9 cellular contexts compared by ENCODE assay signal in the genomic region with DNA sequence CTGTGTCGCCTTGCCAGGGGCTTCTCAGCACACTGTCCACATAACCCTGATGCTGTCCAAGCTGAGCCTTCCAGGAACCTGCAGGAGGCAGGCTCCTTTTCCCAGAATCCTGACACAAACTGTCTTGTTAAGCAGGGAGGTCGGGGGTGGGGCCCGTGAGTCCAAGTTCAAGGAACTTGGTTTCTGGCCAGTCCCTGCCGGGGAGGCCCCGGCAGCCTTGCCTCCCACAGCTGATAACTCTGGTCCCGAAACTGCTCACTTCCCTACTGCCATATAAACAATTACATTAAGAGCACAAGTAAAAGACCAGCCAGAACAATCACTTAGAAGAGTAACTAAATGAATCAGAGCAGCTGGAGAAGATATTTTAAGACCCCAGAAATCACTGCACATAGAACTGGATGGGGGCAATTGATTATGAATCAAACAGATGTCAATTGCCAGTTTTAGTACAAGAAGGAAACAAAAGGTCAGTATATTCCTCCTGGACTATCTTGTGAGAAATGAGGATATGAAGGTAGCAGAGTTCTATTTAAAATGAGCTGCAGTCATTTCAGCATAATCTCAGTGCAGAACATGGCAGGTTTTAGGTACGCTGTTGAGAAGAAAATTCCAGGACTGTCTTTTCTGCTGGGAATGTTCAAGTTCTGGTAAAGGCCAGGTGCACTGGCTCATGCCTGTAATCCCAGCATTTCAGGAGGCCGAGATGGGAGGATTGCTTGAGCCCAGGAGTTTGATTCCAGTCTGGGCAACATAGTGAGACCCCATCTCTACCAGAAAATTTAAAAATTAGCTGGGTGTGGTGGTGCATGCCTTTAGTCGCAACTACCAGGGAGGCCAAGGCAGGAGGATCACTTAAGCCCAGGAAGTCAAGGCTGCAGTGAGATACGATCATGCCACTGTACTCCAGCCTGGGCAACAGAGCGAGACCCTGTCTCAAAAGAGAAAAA.
DNase-seq lines count a peak whose midpoint lies in the region; ATAC-seq and TF ChIP-seq lines count a peak whose summit lies in the region.
"Had no signal": no experiment of that assay in that cellular context is flagged by ENCODE, and none has a peak within 500 bp of the region (broad histone marks: within the 10 kb centered on the region; RNA-seq: fewer than 3 reads in every experiment).

No MANE protein-coding gene starts in this region.

- ATAC-seq in GM18907 (IDR thresholded peaks at IDR 0.05; ENCODE audit: unreplicated experiment) (peak; percentile 87), HG02759 (IDR thresholded peaks at IDR 0.05; ENCODE audit: unreplicated experiment) (peak; percentile 96)

- peaks cover 3% of the 10 kb centered on the region for H3K4me1 ChIP-seq in prostate gland (replicated peaks)

- no peak for TF ChIP-seq POLR2A in prostate gland (IDR thresholded peaks at IDR 0.05)

- CTCF ChIA-PET in activated naive CD4-positive, alpha-beta T cell treated with anti-CD3 and anti-CD28 coated beads, Interleukin-2, amount 10 ng/mL, durations not matched to agents 7 days and 5 days (lab: Charles Lee), result no interaction called here

- no peak overlapping the region for H3K4me3 Mint-ChIP-seq in activated naive CD4-positive, alpha-beta T cell treated with anti-CD3 and anti-CD28 coated beads, Interleukin-2, amount 10 ng/mL, durations not matched to agents 7 days and 5 days
- H3K4me3 Mint-ChIP-seq: stimulated activated naive CD8-positive, alpha-beta T cell treated with anti-CD3 and anti-CD28 coated beads, Interleukin-15, Interleukin-2, amounts not matched to agents 100 ng/mL and 50 ng/mL, for 24 hours had no signal

- peaks cover 13% of the 10 kb centered on the region for H3K4me1 Mint-ChIP-seq in activated naive CD4-positive, alpha-beta T cell treated with anti-CD3 and anti-CD28 coated beads, Interleukin-2, amount 10 ng/mL, durations not matched to agents 7 days and 5 days

- H3K27ac Mint-ChIP-seq in activated naive CD4-positive, alpha-beta T cell treated with anti-CD3 and anti-CD28 coated beads, Interleukin-2, amount 10 ng/mL, durations not matched to agents 7 days and 5 days, result no peak overlapping the region

- intact Hi-C loops in prostate gland (cut with DNase I), result no loop called here

- H3K36me3 ChIP-seq in prostate gland, result no peaks in the 10 kb centered on the region

- DNase-seq in RPMI7951 (ENCODE audit: low read depth), result peak; percentile 4
- DNase-seq in iris pigment epithelial cell (ENCODE audit: low read depth), result peak; percentile 47
- DNase-seq in prostate gland (ENCODE audit: low spot score), result no peak
- DNase-seq in activated naive CD4-positive, alpha-beta T cell treated with anti-CD3 and anti-CD28 coated beads, Interleukin-2, amount 10 ng/mL, durations not matched to agents 7 days and 5 days, result no peak
- no peak for DNase-seq in T-helper 2 cell
- no peak for DNase-seq in NCI-H1417 (lab: John Stamatoyannopoulos, UW)

- H3K27me3 Mint-ChIP-seq in activated naive CD4-positive, alpha-beta T cell treated with anti-CD3 and anti-CD28 coated beads, Interleukin-2, amount 10 ng/mL, durations not matched to agents 7 days and 5 days, result no peaks in the 10 kb centered on the region
- H3K27me3 Mint-ChIP-seq: stimulated activated naive CD8-positive, alpha-beta T cell treated with anti-CD3 and anti-CD28 coated beads, Interleukin-15, Interleukin-2, amounts not matched to agents 100 ng/mL and 50 ng/mL, for 24 hours had no signal

- H3K4me3 ChIP-seq in prostate gland, result no peak overlapping the region

- no peaks in the 10 kb centered on the region for H3K9me3 Mint-ChIP-seq in activated naive CD4-positive, alpha-beta T cell treated with anti-CD3 and anti-CD28 coated beads, Interleukin-2, amount 10 ng/mL, durations not matched to agents 7 days and 5 days
- H3K9me3 Mint-ChIP-seq: stimulated activated naive CD8-positive, alpha-beta T cell treated with anti-CD3 and anti-CD28 coated beads, Interleukin-15, Interleukin-2, amounts not matched to agents 100 ng/mL and 50 ng/mL, for 24 hours had no signal

- H3K36me3 Mint-ChIP-seq in activated naive CD4-positive, alpha-beta T cell treated with anti-CD3 and anti-CD28 coated beads, Interleukin-2, amount 10 ng/mL, durations not matched to agents 7 days and 5 days, result peaks cover 11% of the 10 kb centered on the region

- no peak overlapping the region for H3K27ac ChIP-seq in prostate gland

- no peak for TF ChIP-seq CTCF in prostate gland (IDR thresholded peaks at IDR 0.05)

- WGBS in prostate gland, result 56% methylated on average over 11 of the region's 11 CpGs

- no peaks in the 10 kb centered on the region for H3K9me3 ChIP-seq in prostate gland

- H3K27me3 ChIP-seq in prostate gland (replicated peaks; ENCODE audit: insufficient read depth), result no peaks in the 10 kb centered on the region

Comparison
In these comparisons a context has a peak if more than half of its experiments do, and no peak if none do; other contexts are left out.
1. DNase-seq: peak in RPMI7951 (single experiment) and iris pigment epithelial cell (single experiment); none in prostate gland (single experiment), activated naive CD4-positive, alpha-beta T cell treated with anti-CD3 and anti-CD28 coated beads, Interleukin-2, amount 10 ng/mL, durations not matched to agents 7 days and 5 days (single experiment), T-helper 2 cell (0 of 5) and NCI-H1417 (0 of 3).